In the genomic region with DNA sequence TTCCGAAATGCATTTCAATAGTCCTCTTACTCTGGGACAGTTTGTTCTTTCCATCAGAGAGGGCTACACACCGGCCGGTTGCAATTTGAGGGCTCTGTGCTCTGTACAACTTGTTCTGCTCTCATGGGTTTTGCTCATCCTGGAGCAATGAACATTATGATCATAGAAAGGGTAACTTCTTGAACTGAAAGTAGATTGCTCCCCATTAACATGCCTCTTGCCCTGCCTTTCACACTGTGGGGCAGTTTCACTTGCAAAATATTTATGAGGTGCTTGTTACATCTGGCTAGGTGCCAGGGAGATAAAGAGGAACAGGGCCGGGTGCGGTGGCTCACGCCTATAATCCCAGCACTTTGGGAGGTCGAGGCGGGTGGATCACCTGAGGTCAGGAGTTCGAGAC, we compare ENCODE assay signal across 1 cellular context.
A peak's percentile ranks its signal among the peaks of the same experiment; 100 is the strongest.
TF ChIP-seq lines count a peak whose summit lies in the region.

No MANE protein-coding gene starts in this region.

TF ChIP-seq in GM12878, 131 proteins besides CTCF, POLR2A, EP300 and RAD21:
- TF ChIP-seq SPI1 (IDR thresholded peaks at IDR 0.05; ENCODE audit: borderline replicate concordance, insufficient read depth, low read depth, low read length) (peak; percentile 19; the same call in 1 of the 2 replicates), CHD2 (IDR thresholded peaks at IDR 0.05; ENCODE audit: borderline replicate concordance, low read depth, low read length) (no peak), SMAD1 (IDR thresholded peaks at IDR 0.05; ENCODE audit: low read depth, partially characterized antibody) (peak; percentile 40), DPF2 (IDR thresholded peaks at IDR 0.05) (no peak)
